ENCODE assay signal across 7 cellular contexts in the genomic region with DNA sequence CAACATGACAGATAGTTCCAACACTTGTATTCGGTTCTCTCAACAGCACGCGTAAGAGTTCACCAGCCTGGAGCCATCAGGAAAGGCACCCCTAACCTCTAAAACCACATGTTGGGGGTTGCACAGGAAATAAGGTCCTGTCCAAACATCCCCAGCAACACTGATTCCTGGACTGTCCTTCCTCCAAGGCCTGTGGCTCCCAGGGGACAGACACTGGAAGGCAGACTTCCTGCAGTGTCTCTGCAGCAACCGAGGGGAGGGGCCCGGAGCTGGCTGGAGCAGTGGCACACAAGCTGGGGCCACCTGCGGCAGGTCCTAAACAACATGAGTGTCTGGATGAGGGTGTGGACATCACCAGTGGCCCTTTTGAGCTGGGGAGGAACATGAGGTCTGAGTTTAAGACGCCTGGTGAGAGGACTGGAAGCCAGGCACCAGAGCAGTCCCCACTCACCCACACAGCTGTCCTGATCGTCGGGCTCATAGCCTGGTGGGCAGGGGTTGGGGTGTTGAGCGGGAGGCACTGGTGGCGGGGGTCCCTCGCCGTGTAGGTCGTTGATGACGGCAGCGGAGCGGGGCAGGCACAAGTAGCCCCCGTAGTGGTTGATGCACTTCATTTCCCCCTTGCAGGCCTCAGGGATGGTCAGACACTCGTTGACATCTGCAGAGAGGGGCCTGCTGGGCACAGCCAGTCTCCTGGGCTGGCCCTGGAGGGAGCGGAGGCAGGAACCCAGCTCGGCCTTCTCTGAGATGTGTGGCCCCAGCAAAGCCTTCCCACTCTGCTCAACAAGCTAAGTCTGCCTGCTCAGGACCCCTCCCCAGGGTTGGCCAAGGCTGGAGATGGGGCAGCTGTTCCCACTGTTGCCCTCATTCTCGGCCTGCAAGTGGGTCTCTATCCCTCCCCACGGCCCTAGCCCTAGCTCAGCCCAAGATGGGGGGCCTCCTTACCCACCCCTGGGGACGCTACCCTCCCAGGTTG.
A peak's percentile ranks its signal among the peaks of the same experiment; 100 is the strongest.
DNase-seq lines count a peak whose midpoint lies in the region; ATAC-seq and TF ChIP-seq lines count a peak whose summit lies in the region.
"Had no signal": no experiment of that assay in that cellular context is flagged by ENCODE, and none has a peak within 500 bp of the region (broad histone marks: within the 10 kb centered on the region; RNA-seq: fewer than 3 reads in every experiment).

No MANE protein-coding gene starts in this region.

- TF ChIP-seq POLR2A in erythroblast (IDR thresholded peaks at IDR 0.05; ENCODE audit: low read length): peak; percentile 37

- ATAC-seq in stimulated activated effector memory CD8-positive, alpha-beta T cell treated with anti-CD3 and anti-CD28 coated beads, Interleukin-12 subunit alpha, Interleukin-12 subunit beta, amount 100 ng/mL, for 72 hours: no peak
- ATAC-seq in HG02938 (IDR thresholded peaks at IDR 0.05; ENCODE audit: unreplicated experiment): no peak

- peak overlapping the region; percentile 37 for H3K4me3 Mint-ChIP-seq in stimulated activated effector memory CD8-positive, alpha-beta T cell treated with anti-CD3 and anti-CD28 coated beads, Interleukin-12 subunit alpha, Interleukin-12 subunit beta, amount 100 ng/mL, for 72 hours

- DNase-seq in NCI-H187 (lab: John Stamatoyannopoulos, UW): peak; percentile 8 to 37
- no peak for DNase-seq in NCI-H187 treated with DMSO at 0.1 percent for 48 hours (lab: John Stamatoyannopoulos, UW)
- DNase-seq in erythroblast (lab: John Stamatoyannopoulos, UW): no peak
- no peak for DNase-seq in stimulated activated effector memory CD8-positive, alpha-beta T cell treated with anti-CD3 and anti-CD28 coated beads, Interleukin-12 subunit alpha, Interleukin-12 subunit beta, amount 100 ng/mL, for 72 hours (ENCODE audit: low spot score in 2 of 2)
- no peak for DNase-seq in NCI-H524 (lab: John Stamatoyannopoulos, UW)
- DNase-seq: stimulated activated naive CD4-positive, alpha-beta T cell had no signal

- H3K36me3 Mint-ChIP-seq in stimulated activated effector memory CD8-positive, alpha-beta T cell treated with anti-CD3 and anti-CD28 coated beads, Interleukin-12 subunit alpha, Interleukin-12 subunit beta, amount 100 ng/mL, for 72 hours: peaks cover 31% of the 10 kb centered on the region

- H3K27ac Mint-ChIP-seq in stimulated activated effector memory CD8-positive, alpha-beta T cell treated with anti-CD3 and anti-CD28 coated beads, Interleukin-12 subunit alpha, Interleukin-12 subunit beta, amount 100 ng/mL, for 72 hours: no peak overlapping the region

- peaks cover 25% of the 10 kb centered on the region for H3K4me1 Mint-ChIP-seq in stimulated activated effector memory CD8-positive, alpha-beta T cell treated with anti-CD3 and anti-CD28 coated beads, Interleukin-12 subunit alpha, Interleukin-12 subunit beta, amount 100 ng/mL, for 72 hours

- no peaks in the 10 kb centered on the region for H3K9me3 Mint-ChIP-seq in stimulated activated effector memory CD8-positive, alpha-beta T cell treated with anti-CD3 and anti-CD28 coated beads, Interleukin-12 subunit alpha, Interleukin-12 subunit beta, amount 100 ng/mL, for 72 hours

Comparison
In these comparisons a context has a peak if more than half of its experiments do, and no peak if none do; other contexts are left out.
1. DNase-seq: peak in NCI-H187 (2 of 2); none in NCI-H187 treated with DMSO at 0.1 percent for 48 hours (single experiment), erythroblast (0 of 2), stimulated activated effector memory CD8-positive, alpha-beta T cell treated with anti-CD3 and anti-CD28 coated beads, Interleukin-12 subunit alpha, Interleukin-12 subunit beta, amount 100 ng/mL, for 72 hours (0 of 2) and NCI-H524 (0 of 2).